In genomic region chr2:173749315-173749714, GRCh38 we compare ENCODE assay signal across 11 cellular contexts.
DNase-seq lines count a peak whose midpoint lies in the region; ATAC-seq, FAIRE-seq and TF ChIP-seq lines count a peak whose summit lies in the region.
"Had no signal": no experiment of that assay in that cellular context is flagged by ENCODE, and none has a peak within 500 bp of the region (broad histone marks: within the 10 kb centered on the region; RNA-seq: fewer than 3 reads in every experiment).

No MANE protein-coding gene starts in this region.

- POLR2A ChIA-PET in H1 (lab: Charles Lee; ENCODE audit: partially characterized antibody): no interaction called here
- POLR2A ChIA-PET in activated CD4-positive, alpha-beta memory T cell treated with anti-CD3 and anti-CD28 coated beads for 36 hours (lab: Charles Lee): no interaction called here

- H3K27me3 ChIP-seq in OCI-LY1 (ENCODE audit: insufficient read depth, low read length) (no peaks in the 10 kb centered on the region; the same call in 1 of the 2 replicates), H1 (replicated peaks in 1 of 4; ENCODE audit: control insufficient read depth in 3 of 4, extremely low read depth in 1 of 4, insufficient read depth in 3 of 4, low read length in 3 of 4) (no peaks in the 10 kb centered on the region)

- H3K4me1 ChIP-seq in OCI-LY1 (ENCODE audit: insufficient read depth, low read length, severe bottlenecking) (no peaks in the 10 kb centered on the region), H1 (replicated peaks in 1 of 4; ENCODE audit: control insufficient read depth in 3 of 4, insufficient read depth in 4 of 4, low read length in 3 of 4) (peaks cover 7 to 26% (median 14%) of the 10 kb centered on the region in 4 experiments)

- H3K36me3 ChIP-seq in OCI-LY1 (ENCODE audit: insufficient read depth, low read length): no peaks in the 10 kb centered on the region
- no peaks in the 10 kb centered on the region for H3K36me3 ChIP-seq in H1 (ENCODE audit: control insufficient read depth in 2 of 4, insufficient read depth in 4 of 4, low read length in 3 of 4)

- no peak overlapping the region for H3K4me3 Mint-ChIP-seq in osteocyte (ENCODE audit: unreplicated experiment)
- no peak overlapping the region for H3K4me3 Mint-ChIP-seq in activated CD4-positive, alpha-beta memory T cell treated with anti-CD3 and anti-CD28 coated beads for 36 hours

- no peak overlapping the region for H3K27ac ChIP-seq in OCI-LY1 (ENCODE audit: low read depth, low read length, poor library complexity, severe bottlenecking)
- H3K27ac ChIP-seq in H1 (ENCODE audit: low read depth, low read length): no peak overlapping the region
- H3K27ac ChIP-seq: 22Rv1 had no signal

- H3K27me3 Mint-ChIP-seq in osteocyte (ENCODE audit: unreplicated experiment): peaks cover 4% of the 10 kb centered on the region
- peaks cover 7% of the 10 kb centered on the region for H3K27me3 Mint-ChIP-seq in activated CD4-positive, alpha-beta memory T cell treated with anti-CD3 and anti-CD28 coated beads for 36 hours

- TF ChIP-seq CTCF in OCI-LY1 (IDR thresholded peaks at IDR 0.05; ENCODE audit: low read length): 0 out of 2 replicates have a peak, but pooled peaks have one; percentile 9
- TF ChIP-seq CTCF in H1 (IDR thresholded peaks at IDR 0.05; ENCODE audit: control extremely low read depth in 1 of 3, insufficient read depth in 1 of 3, low read depth in 1 of 3, low read length in 3 of 3): peak in 2 of 3 experiments; percentile 10 to 22; a peak in 2 of 4 replicates
- peak; percentile 68 for TF ChIP-seq CTCF in osteocyte (IDR thresholded peaks at IDR 0.05)

- H3K56ac ChIP-seq in H1 (replicated peaks; ENCODE audit: insufficient read length, low read depth, low read length): no peak overlapping the region

- H4K91ac ChIP-seq in H1 (replicated peaks; ENCODE audit: insufficient read length, low read length): no peak overlapping the region

- WGBS in H1 (ENCODE audit: extremely low coverage in 1 of 2, insufficient coverage in 1 of 2, insufficient read length in 1 of 2, insufficient replicate concordance in 2 of 2, low coverage in 1 of 2, low lambda C conversion rate in 2 of 2, missing lambda C conversion rate in 1 of 2), 2 experiments: 64% methylated on average over 2 of the region's 2 CpGs; no CpG with 5 or more reads in 1 of the 2 experiments

- H3K79me1 ChIP-seq in H1 (ENCODE audit: low read depth, low read length): no peaks in the 10 kb centered on the region

- no peak overlapping the region for H3K18ac ChIP-seq in H1 (ENCODE audit: extremely low read depth, low read length)

- intact Hi-C loops in activated CD4-positive, alpha-beta memory T cell treated with anti-CD3 and anti-CD28 coated beads for 36 hours (cut with micrococcal nuclease): loop anchor here (5.0 kb wide), 1 partner anchor 593 kb away; no protein-coding TSS in a partner anchor

- no peaks in the 10 kb centered on the region for H3K23me2 ChIP-seq in H1 (ENCODE audit: low read depth, low read length)

- no peak overlapping the region for H3K27ac Mint-ChIP-seq in osteocyte (ENCODE audit: unreplicated experiment)
- H3K27ac Mint-ChIP-seq in activated CD4-positive, alpha-beta memory T cell treated with anti-CD3 and anti-CD28 coated beads for 36 hours: no peak overlapping the region

- no peak overlapping the region for H2AK5ac ChIP-seq in H1 (ENCODE audit: low read depth, low read length)

- no peak overlapping the region for H3K14ac ChIP-seq in H1 (ENCODE audit: insufficient read length)

- H3K36me3 Mint-ChIP-seq in osteocyte (ENCODE audit: unreplicated experiment): no peaks in the 10 kb centered on the region
- no peaks in the 10 kb centered on the region for H3K36me3 Mint-ChIP-seq in activated CD4-positive, alpha-beta memory T cell treated with anti-CD3 and anti-CD28 coated beads for 36 hours

- peaks cover 9% of the 10 kb centered on the region for H3K4me1 Mint-ChIP-seq in osteocyte (ENCODE audit: unreplicated experiment)
- no peaks in the 10 kb centered on the region for H3K4me1 Mint-ChIP-seq in activated CD4-positive, alpha-beta memory T cell treated with anti-CD3 and anti-CD28 coated beads for 36 hours (ENCODE audit: low read depth)

- H3K79me2 ChIP-seq in OCI-LY1 (ENCODE audit: insufficient read depth, low read length) (no peaks in the 10 kb centered on the region), H1 (ENCODE audit: control insufficient read depth in 1 of 2, insufficient read depth in 2 of 2, low read length in 2 of 2) (no peaks in the 10 kb centered on the region)

- no peak overlapping the region for H3K23ac ChIP-seq in H1 (ENCODE audit: insufficient read length)

- peak; percentile 14 to 38; a peak in 3 of 4 replicates for TF ChIP-seq RAD21 in H1 (IDR thresholded peaks at IDR 0.05 in 1 of 2, conservative IDR thresholded peaks at IDR 0.05 in 1 of 2; ENCODE audit: low read depth in 2 of 2, low read length in 2 of 2)

- no peak overlapping the region for H2BK20ac ChIP-seq in H1 (ENCODE audit: low read length)

- CTCF ChIA-PET in H1 (lab: Charles Lee; ENCODE audit: partially characterized antibody): interaction anchor here (0.9 to 1.7 kb wide), 7 partner anchors 101 to 346 kb away, joined by 3 to 5 read pairs (median 4); no protein-coding TSS in a partner anchor
- CTCF ChIA-PET in activated CD4-positive, alpha-beta memory T cell treated with anti-CD3 and anti-CD28 coated beads for 36 hours (lab: Charles Lee): no interaction called here

- no peaks in the 10 kb centered on the region for H3F3A ChIP-seq in OCI-LY1 (ENCODE audit: insufficient read depth, low read length)

- no peaks in the 10 kb centered on the region for H3K9me3 Mint-ChIP-seq in osteocyte (ENCODE audit: unreplicated experiment)
- H3K9me3 Mint-ChIP-seq in activated CD4-positive, alpha-beta memory T cell treated with anti-CD3 and anti-CD28 coated beads for 36 hours: no peaks in the 10 kb centered on the region

- no peak for ATAC-seq in GM18868 (IDR thresholded peaks at IDR 0.05; ENCODE audit: unreplicated experiment)
- ATAC-seq: esophagus mucosa had no signal

- H3K9me2 ChIP-seq in OCI-LY1 (ENCODE audit: low read depth, low read length): no peaks in the 10 kb centered on the region

- no peak for TF ChIP-seq POLR2A in H1 (IDR thresholded peaks at IDR 0.05; ENCODE audit: control extremely low read depth in 1 of 2, low read depth in 2 of 2, low read length in 2 of 2)

- H4K20me1 ChIP-seq in OCI-LY1 (ENCODE audit: insufficient read depth, low read length) (no peaks in the 10 kb centered on the region), H1 (replicated peaks in 1 of 2; ENCODE audit: control insufficient read depth in 1 of 2, insufficient read depth in 2 of 2, low read length in 2 of 2) (no peaks in the 10 kb centered on the region)

- no peak overlapping the region for H2BK15ac ChIP-seq in H1 (ENCODE audit: low read length)

- no peak overlapping the region for H3K4ac ChIP-seq in H1 (replicated peaks; ENCODE audit: insufficient read length, low read depth, low read length)

- no peak overlapping the region for H4K5ac ChIP-seq in H1 (ENCODE audit: insufficient read length, low read depth, low read length)

- H3K9me3 ChIP-seq in OCI-LY1 (ENCODE audit: low read length): no peaks in the 10 kb centered on the region
- no peaks in the 10 kb centered on the region for H3K9me3 ChIP-seq in H1 (ENCODE audit: insufficient read depth in 2 of 2, low read depth in 1 of 2, low read length in 1 of 2)

- H3K4me2 ChIP-seq in OCI-LY1 (ENCODE audit: low read length): no peak overlapping the region
- no peak overlapping the region for H3K4me2 ChIP-seq in H1 (ENCODE audit: insufficient read depth in 1 of 2, low read depth in 2 of 2, low read length in 2 of 2)

- DNase-seq in DMS 273 (lab: John Stamatoyannopoulos, UW; ENCODE audit: unreplicated experiment) (peak; percentile 61), DMS 273 treated with DMSO at 0.1 percent for 48 hours (lab: John Stamatoyannopoulos, UW) (no peak), H1 (ENCODE audit: low read depth in 1 of 2, low spot score in 2 of 2) (no peak), osteocyte (ENCODE audit: extremely low spot score, unreplicated experiment) (no peak), NCI-H2029 treated with DMSO at 0.1 percent for 48 hours (lab: John Stamatoyannopoulos, UW) (no peak)
- no peak for DNase-seq in activated CD4-positive, alpha-beta memory T cell treated with anti-CD3 and anti-CD28 coated beads for 36 hours
- DNase-seq: activated gamma-delta T cell treated with Interleukin-2 at 50 U/mL for 16 hours had no signal

- no peak overlapping the region for H2BK12ac ChIP-seq in H1 (ENCODE audit: low read depth, low read length)

- H2BK5ac ChIP-seq in H1 (ENCODE audit: low read depth, low read length): no peak overlapping the region

- H3K9ac ChIP-seq in OCI-LY1 (ENCODE audit: low read length): no peak overlapping the region
- no peak overlapping the region for H3K9ac ChIP-seq in H1 (replicated peaks in 1 of 4; ENCODE audit: extremely low read depth in 1 of 4, low read depth in 3 of 4, low read length in 3 of 4)

- H4K8ac ChIP-seq in H1 (ENCODE audit: extremely low read depth, insufficient read depth, low read length): no peak overlapping the region

- no peak overlapping the region for H2BK120ac ChIP-seq in H1 (replicated peaks; ENCODE audit: low read depth, low read length)

- no peak for TF ChIP-seq EP300 in H1 (IDR thresholded peaks at IDR 0.05; ENCODE audit: borderline replicate concordance in 1 of 2, low read depth in 2 of 2, low read length in 2 of 2)

- H2AFZ ChIP-seq in OCI-LY1 (ENCODE audit: low read length) (no peak overlapping the region), H1 (ENCODE audit: low read length) (no peak overlapping the region)

- FAIRE-seq in H1 (lab: Jason Lieb, UNC): no peak

- H3K4me3 ChIP-seq in OCI-LY1 (ENCODE audit: low read depth, low read length, poor library complexity, severe bottlenecking): no peak overlapping the region
- no peak overlapping the region for H3K4me3 ChIP-seq in H1 (ENCODE audit: extremely low read depth in 1 of 4, insufficient read depth in 2 of 4, low read depth in 3 of 4, low read length in 4 of 4)

TF ChIP-seq in H1, 55 proteins besides CTCF, POLR2A, EP300 and RAD21:
- TF ChIP-seq RBBP5 (IDR thresholded peaks at IDR 0.05; ENCODE audit: borderline replicate concordance, low read depth, low read length): no peak
- no peak for TF ChIP-seq SAP30 (IDR thresholded peaks at IDR 0.05; ENCODE audit: insufficient read depth, insufficient replicate concordance, low read length)
- TF ChIP-seq EZH2 (IDR thresholded peaks at IDR 0.05; ENCODE audit: low read depth, low read length, severe bottlenecking): no peak
- no peak for TF ChIP-seq FOSL1 (IDR thresholded peaks at IDR 0.05; ENCODE audit: insufficient read depth, low read depth, low read length)
- TF ChIP-seq KDM5A (IDR thresholded peaks at IDR 0.05; ENCODE audit: low read length): no peak
- no peak for TF ChIP-seq SP1 (IDR thresholded peaks at IDR 0.05; ENCODE audit: low read depth, low read length)
- TF ChIP-seq RNF2 (IDR thresholded peaks at IDR 0.05; ENCODE audit: borderline replicate concordance, low read depth, low read length, missing control alignments, poor library complexity, severe bottlenecking): no peak
- no peak for TF ChIP-seq NANOG (IDR thresholded peaks at IDR 0.05; ENCODE audit: insufficient read depth, low read depth, low read length, poor library complexity, severe bottlenecking)
- TF ChIP-seq CBX5 (IDR thresholded peaks at IDR 0.05; ENCODE audit: low read depth, low read length): no peak

Comparison
In these comparisons a context has a peak if more than half of its experiments do, and no peak if none do; other contexts are left out.
1. CTCF ChIP-seq: peak in every context shown above with its lines; median percentile 68 in osteocyte; 16 in H1; 9 in OCI-LY1.